In genomic region chr12:81617915-81618314, GRCh38 we compare ENCODE assay signal across 20 cellular contexts.
DNase-seq lines count a peak whose midpoint lies in the region; ATAC-seq and TF ChIP-seq lines count a peak whose summit lies in the region.
"Had no signal": no experiment of that assay in that cellular context is flagged by ENCODE, and none has a peak within 500 bp of the region (broad histone marks: within the 10 kb centered on the region; RNA-seq: fewer than 3 reads in every experiment).

No MANE protein-coding gene starts in this region.

- H3K27ac ChIP-seq in cardiac muscle cell: peak overlapping the region; percentile 88
- H3K27ac ChIP-seq in SJCRH30: no peak overlapping the region
- no peak overlapping the region for H3K27ac ChIP-seq in smooth muscle cell (ENCODE audit: low read depth)
- H3K27ac ChIP-seq: esophagus muscularis mucosa, gastroesophageal sphincter, WERI-Rb-1 had no signal

- ATAC-seq in GM18868 (IDR thresholded peaks at IDR 0.05; ENCODE audit: unreplicated experiment): no peak
- ATAC-seq: gastroesophageal sphincter; stimulated activated naive CD8-positive, alpha-beta T cell treated with anti-CD3 and anti-CD28 coated beads, Interleukin-15, Interleukin-2, amounts not matched to agents 100 U/mL and 50 U/mL, for 24 hours had no signal

- WGBS in smooth muscle cell (ENCODE audit: low lambda C conversion rate): 42% methylated on average over 2 of the region's 2 CpGs
- WGBS in lower leg skin, 2 donors: 57 to 66% methylated on average over 2 of the region's 2 CpGs

- no peak overlapping the region for H3K4me3 ChIP-seq in cardiac muscle cell
- H3K4me3 ChIP-seq in SJCRH30: no peak overlapping the region
- H3K4me3 ChIP-seq in smooth muscle cell: no peak overlapping the region
- H3K4me3 ChIP-seq in lower leg skin (ENCODE audit: low read depth, poor library complexity, severe bottlenecking): no peak overlapping the region
- H3K4me3 ChIP-seq: esophagus muscularis mucosa, gastroesophageal sphincter had no signal

- H4K20me1 ChIP-seq in smooth muscle cell (ENCODE audit: low read depth): no peaks in the 10 kb centered on the region

- no peaks in the 10 kb centered on the region for H3K36me3 ChIP-seq in cardiac muscle cell
- H3K36me3 ChIP-seq in SJCRH30: no peaks in the 10 kb centered on the region
- no peaks in the 10 kb centered on the region for H3K36me3 ChIP-seq in smooth muscle cell (ENCODE audit: low read depth)
- H3K36me3 ChIP-seq: esophagus muscularis mucosa, gastroesophageal sphincter, WERI-Rb-1 had no signal

- intact Hi-C loops in cardiac septum (cut with DNase I) (no loop called here), lower leg skin (cut with DNase I; ENCODE audit: low total_unique reads) (no loop called here)

- no peak overlapping the region for H3K9ac ChIP-seq in smooth muscle cell (ENCODE audit: low read depth)

- H3K4me1 ChIP-seq in cardiac muscle cell (ENCODE audit: low read depth): peaks cover 24% of the 10 kb centered on the region
- H3K4me1 ChIP-seq in SJCRH30: peaks cover 33% of the 10 kb centered on the region
- no peaks in the 10 kb centered on the region for H3K4me1 ChIP-seq in smooth muscle cell (ENCODE audit: low read depth)
- H3K4me1 ChIP-seq: esophagus muscularis mucosa, gastroesophageal sphincter had no signal

- no peak overlapping the region for H3K4me2 ChIP-seq in smooth muscle cell

- H3F3A ChIP-seq in smooth muscle cell (ENCODE audit: low read depth): no peaks in the 10 kb centered on the region

- no peaks in the 10 kb centered on the region for H3K79me2 ChIP-seq in smooth muscle cell (ENCODE audit: low read depth)

- peak overlapping the region; percentile 45 for H2AFZ ChIP-seq in smooth muscle cell (ENCODE audit: low read depth)

- DNase-seq in cardiac muscle cell (ENCODE audit: low read depth in 1 of 2, low spot score in 1 of 2): peak; percentile 8 to 86
- no peak for DNase-seq in cardiac septum (ENCODE audit: low spot score)
- peak; percentile 35 for DNase-seq in NCI-H345 treated with DMSO at 0.1 percent for 48 hours (lab: John Stamatoyannopoulos, UW; ENCODE audit: unreplicated experiment)
- peak; percentile 15 to 42 for DNase-seq in SJCRH30
- DNase-seq in smooth muscle cell (lab: John Stamatoyannopoulos, UW; ENCODE audit: unreplicated experiment): no peak
- no peak for DNase-seq in T1000 (lab: John Stamatoyannopoulos, UW)
- DNase-seq in lower leg skin (ENCODE audit: low spot score in 2 of 2): no peak
- DNase-seq: activated CD4-positive, alpha-beta T cell treated with anti-CD3 and anti-CD28 coated beads, Interleukin-2, amount 10 ng/mL, durations not matched to agents 7 days and 5 days; activated CD8-positive, alpha-beta memory T cell treated with anti-CD3 and anti-CD28 coated beads, Interleukin-2, amount 50 U/mL, for 48 hours; activated effector memory CD4-positive, alpha-beta T cell treated with Interleukin-2 at 50 U/mL for 16 hours; effector CD8-positive, alpha-beta T cell; GDM1; H9; retina; stimulated activated CD4-positive, alpha-beta T cell treated with anti-CD3 and anti-CD28 coated beads, Interleukin-4, amount 100 ng/mL, for 24 hours; stimulated activated naive CD8-positive, alpha-beta T cell treated with anti-CD3 and anti-CD28 coated beads, Interleukin-15, Interleukin-2, amounts not matched to agents 100 U/mL and 50 U/mL, for 24 hours; WERI-Rb-1 had no signal

- no peaks in the 10 kb centered on the region for H3K27me3 ChIP-seq in cardiac muscle cell
- no peaks in the 10 kb centered on the region for H3K27me3 ChIP-seq in SJCRH30
- H3K27me3 ChIP-seq in smooth muscle cell (ENCODE audit: low read depth): peaks cover 9% of the 10 kb centered on the region
- H3K27me3 ChIP-seq: esophagus muscularis mucosa, gastroesophageal sphincter had no signal

- TF ChIP-seq POLR2A in lower leg skin (IDR thresholded peaks at IDR 0.05): no peak

- H3K9me3 ChIP-seq in cardiac muscle cell (ENCODE audit: low read depth) (no peaks in the 10 kb centered on the region), SJCRH30 (replicated peaks) (no peaks in the 10 kb centered on the region), smooth muscle cell (replicated peaks; ENCODE audit: low read depth) (no peaks in the 10 kb centered on the region)
- H3K9me3 ChIP-seq: esophagus muscularis mucosa, gastroesophageal sphincter had no signal

- no peak for TF ChIP-seq CTCF in cardiac muscle cell (IDR thresholded peaks at IDR 0.05; ENCODE audit: low read depth, low read length)
- TF ChIP-seq CTCF in smooth muscle cell (IDR thresholded peaks at IDR 0.05; ENCODE audit: borderline replicate concordance, insufficient read depth, poor library complexity, severe bottlenecking): no peak
- TF ChIP-seq CTCF in lower leg skin (IDR thresholded peaks at IDR 0.05): no peak

Comparison
In these comparisons a context has a peak if more than half of its experiments do, and no peak if none do; other contexts are left out.
1. DNase-seq: peak in cardiac muscle cell (2 of 2), NCI-H345 treated with DMSO at 0.1 percent for 48 hours (single experiment) and SJCRH30 (2 of 2); none in cardiac septum (single experiment), smooth muscle cell (single experiment), T1000 (single experiment) and lower leg skin (0 of 2).